18 cellular contexts compared by ENCODE assay signal in genomic region chr16:84059111-84059510, GRCh38. TPM values are rescaled to one million over a fixed set of nuclear protein-coding genes. Genes with fewer than 3 reads are reported as not detected.
DNase-seq lines count a peak whose midpoint lies in the region; ATAC-seq, FAIRE-seq and TF ChIP-seq lines count a peak whose summit lies in the region.
"Had no signal": no experiment of that assay in that cellular context is flagged by ENCODE, and none has a peak within 500 bp of the region (broad histone marks: within the 10 kb centered on the region; RNA-seq: fewer than 3 reads in every experiment).

No MANE protein-coding gene starts in this region.

- no peak overlapping the region for H2AFZ ChIP-seq in astrocyte (ENCODE audit: low read depth, low read length)
- H2AFZ ChIP-seq: GM23338 had no signal

- intact Hi-C loops in right cardiac atrium (cut with DNase I) = no loop called here
- intact Hi-C loops in sciatic nerve (cut with DNase I) = no loop called here

- no peaks in the 10 kb centered on the region for H3K79me2 ChIP-seq in astrocyte (ENCODE audit: insufficient read depth, low read length)

- H3K36me3 Mint-ChIP-seq in astrocyte (ENCODE audit: low read depth, unreplicated experiment) = peaks cover 33% of the 10 kb centered on the region

- FAIRE-seq in astrocyte (lab: Jason Lieb, UNC) = no peak
- FAIRE-seq: A549, GM12878 had no signal

- H3K4me1 ChIP-seq in astrocyte (ENCODE audit: insufficient read depth, low read length) (no peaks in the 10 kb centered on the region), right cardiac atrium (ENCODE audit: control insufficient read depth, insufficient read depth, low read length) (peaks cover 9% of the 10 kb centered on the region)
- H3K4me1 ChIP-seq: A549, BE2C had no signal

- no peak overlapping the region for H3K4me3 Mint-ChIP-seq in astrocyte (ENCODE audit: unreplicated experiment)
- H3K4me3 Mint-ChIP-seq: CD4-positive, alpha-beta memory T cell; GM23338 had no signal

- H3K27ac ChIP-seq in astrocyte (ENCODE audit: low read depth, low read length) (no peak overlapping the region), right cardiac atrium (ENCODE audit: low read length) (peak overlapping the region; percentile 65)
- H3K27ac ChIP-seq: A549, C4-2B had no signal

- H3K27me3 ChIP-seq in astrocyte (ENCODE audit: insufficient read depth, low read length) (no peaks in the 10 kb centered on the region), right cardiac atrium (ENCODE audit: control insufficient read depth, insufficient read depth) (no peaks in the 10 kb centered on the region)
- H3K27me3 ChIP-seq: BE2C had no signal

- no peak for TF ChIP-seq CTCF in astrocyte (IDR thresholded peaks at IDR 0.05; ENCODE audit: insufficient read depth, low read depth, low read length)
- no peak for TF ChIP-seq CTCF in cardiac fibroblast (IDR thresholded peaks at IDR 0.05; ENCODE audit: low read depth, low read length)

- H3K9me3 Mint-ChIP-seq in astrocyte (ENCODE audit: unreplicated experiment) = no peaks in the 10 kb centered on the region
- H3K9me3 Mint-ChIP-seq: CD4-positive, alpha-beta memory T cell; GM23338 had no signal

- peaks cover 8% of the 10 kb centered on the region for H4K20me1 ChIP-seq in astrocyte (ENCODE audit: insufficient read depth, low read length)

- ATAC-seq in right cardiac atrium (no peak), sciatic nerve (no peak), HG02938 (IDR thresholded peaks at IDR 0.05; ENCODE audit: unreplicated experiment) (no peak)
- ATAC-seq: A549, GM12878, GM23338 had no signal

- no peak overlapping the region for H3K9ac ChIP-seq in astrocyte (ENCODE audit: low read length)

- no peaks in the 10 kb centered on the region for H3K4me1 Mint-ChIP-seq in astrocyte (ENCODE audit: low read depth, unreplicated experiment)

- H3K27ac Mint-ChIP-seq in astrocyte (ENCODE audit: unreplicated experiment) = peak overlapping the region; percentile 47
- H3K27ac Mint-ChIP-seq: GM23338 had no signal

- H3K4me3 ChIP-seq in astrocyte (ENCODE audit: insufficient read depth, low read depth, low read length) (no peak overlapping the region), cardiac fibroblast (replicated peaks in 1 of 2; ENCODE audit: low read depth in 2 of 2, low read length in 2 of 2) (no peak overlapping the region), right cardiac atrium (ENCODE audit: low read length) (no peak overlapping the region)
- H3K4me3 ChIP-seq: A549, GM12878, GM23338 had no signal

- peaks cover 20% of the 10 kb centered on the region for H3K36me3 ChIP-seq in astrocyte (ENCODE audit: insufficient read depth, low read length)

- DNase-seq in astrocyte (ENCODE audit: low read depth) (no peak), cardiac fibroblast (ENCODE audit: low read depth in 2 of 2) (peak; percentile 3 to 11), right cardiac atrium (no peak), sciatic nerve (ENCODE audit: low spot score) (peak; percentile 33), T-helper 1 cell (no peak), OCI-M1 (lab: John Stamatoyannopoulos, UW) (no peak)
- DNase-seq: CD4-positive, alpha-beta memory T cell; DMS79; H7 had no signal

- 72% methylated on average over 11 of the region's 11 CpGs for WGBS in right cardiac atrium

- H3K27me3 Mint-ChIP-seq in astrocyte (ENCODE audit: low read depth, unreplicated experiment) = no peaks in the 10 kb centered on the region
- H3K27me3 Mint-ChIP-seq: CD4-positive, alpha-beta memory T cell had no signal

- H3K9me3 ChIP-seq in astrocyte (ENCODE audit: insufficient read depth, low read depth, low read length) (no peaks in the 10 kb centered on the region), right cardiac atrium (ENCODE audit: control insufficient read depth, low read length) (no peaks in the 10 kb centered on the region)
- H3K9me3 ChIP-seq: A549, BE2C had no signal

- H3K4me2 ChIP-seq in astrocyte (ENCODE audit: low read length) = no peak overlapping the region
- H3K4me2 ChIP-seq: A549, GM23338 had no signal

RNA-seq across cellular contexts. Expression of gene SLC38A8, which starts 16.5 kb away (rescaled TPM):
- total RNA-seq in astrocyte (not detected in 2 replicates), right cardiac atrium (under 1 TPM in 2 of 4 donors, not detected in 2; 0.21 to 0.29 TPM), sciatic nerve (not detected)
- not detected for polyA plus RNA-seq in right cardiac atrium
- total RNA-seq: CD4-positive, alpha-beta memory T cell; G401; GM12878; GM23338; H7; HT-29 had no signal
- polyA plus RNA-seq: A549; AG04450; CD4-positive, alpha-beta memory T cell; GM12878; GM23338 had no signal

RNA-seq across cellular contexts. Expression of gene MBTPS1, which starts 57.6 kb away (rescaled TPM):
- 85.9 and 88.2 TPM in 2 replicates for total RNA-seq in astrocyte
- 100 to 1,000 TPM in 2 of 4 donors, 10 to 100 TPM in 2; 88.1 to 112 (median 102) TPM for total RNA-seq in right cardiac atrium
- polyA plus RNA-seq in right cardiac atrium = 59.3 TPM
- total RNA-seq in sciatic nerve = 91.1 TPM

Comparison
In these comparisons a context has a peak if more than half of its experiments do, and no peak if none do; other contexts are left out.
1. DNase-seq: peak in cardiac fibroblast (2 of 2) and sciatic nerve (single experiment); none in astrocyte (single experiment), right cardiac atrium (0 of 3), T-helper 1 cell (0 of 5) and OCI-M1 (single experiment).